1 cellular context compared by ENCODE assay signal in genomic region chr1:14929547-14930223, GRCh38.
TF ChIP-seq lines count a peak whose summit lies in the region.

No MANE protein-coding gene starts in this region.

TF ChIP-seq in K562, 482 proteins besides CTCF, POLR2A, EP300 and RAD21 (continued from another document and continues in another):
- no peak for TF ChIP-seq KLF10 (CRISPR knock-in tag; IDR thresholded peaks at IDR 0.05)
- TF ChIP-seq POLR2G (IDR thresholded peaks at IDR 0.05; ENCODE audit: low read depth, low read length), result no peak
- peak; percentile 100 for TF ChIP-seq ZNF316 (IDR thresholded peaks at IDR 0.05)
- TF ChIP-seq, protein P1, sequence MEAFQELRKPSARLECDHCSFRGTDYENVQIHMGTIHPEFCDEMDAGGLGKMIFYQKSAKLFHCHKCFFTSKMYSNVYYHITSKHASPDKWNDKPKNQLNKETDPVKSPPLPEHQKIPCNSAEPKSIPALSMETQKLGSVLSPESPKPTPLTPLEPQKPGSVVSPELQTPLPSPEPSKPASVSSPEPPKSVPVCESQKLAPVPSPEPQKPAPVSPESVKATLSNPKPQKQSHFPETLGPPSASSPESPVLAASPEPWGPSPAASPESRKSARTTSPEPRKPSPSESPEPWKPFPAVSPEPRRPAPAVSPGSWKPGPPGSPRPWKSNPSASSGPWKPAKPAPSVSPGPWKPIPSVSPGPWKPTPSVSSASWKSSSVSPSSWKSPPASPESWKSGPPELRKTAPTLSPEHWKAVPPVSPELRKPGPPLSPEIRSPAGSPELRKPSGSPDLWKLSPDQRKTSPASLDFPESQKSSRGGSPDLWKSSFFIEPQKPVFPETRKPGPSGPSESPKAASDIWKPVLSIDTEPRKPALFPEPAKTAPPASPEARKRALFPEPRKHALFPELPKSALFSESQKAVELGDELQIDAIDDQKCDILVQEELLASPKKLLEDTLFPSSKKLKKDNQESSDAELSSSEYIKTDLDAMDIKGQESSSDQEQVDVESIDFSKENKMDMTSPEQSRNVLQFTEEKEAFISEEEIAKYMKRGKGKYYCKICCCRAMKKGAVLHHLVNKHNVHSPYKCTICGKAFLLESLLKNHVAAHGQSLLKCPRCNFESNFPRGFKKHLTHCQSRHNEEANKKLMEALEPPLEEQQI (IDR thresholded peaks at IDR 0.05), result no peak
- no peak for TF ChIP-seq NR3C1 (CRISPR knock-in tag; IDR thresholded peaks at IDR 0.05)
- TF ChIP-seq RFX7 (CRISPR knock-in tag; IDR thresholded peaks at IDR 0.05), result no peak
- no peak for TF ChIP-seq SFPQ (IDR thresholded peaks at IDR 0.05; ENCODE audit: low read depth, low read length)
- TF ChIP-seq MIER1 (IDR thresholded peaks at IDR 0.05; ENCODE audit: low read depth), result no peak
- no peak for TF ChIP-seq NFYB (IDR thresholded peaks at IDR 0.05; ENCODE audit: extremely low read depth, insufficient read length)
- 0 out of 2 replicates have a peak, but pooled peaks have one; percentile 29 for TF ChIP-seq USF1 (CRISPR knock-in tag; IDR thresholded peaks at IDR 0.05)
- no peak for TF ChIP-seq TCF7L2 (IDR thresholded peaks at IDR 0.05; ENCODE audit: low read depth, low read length)
- TF ChIP-seq, protein P2, sequence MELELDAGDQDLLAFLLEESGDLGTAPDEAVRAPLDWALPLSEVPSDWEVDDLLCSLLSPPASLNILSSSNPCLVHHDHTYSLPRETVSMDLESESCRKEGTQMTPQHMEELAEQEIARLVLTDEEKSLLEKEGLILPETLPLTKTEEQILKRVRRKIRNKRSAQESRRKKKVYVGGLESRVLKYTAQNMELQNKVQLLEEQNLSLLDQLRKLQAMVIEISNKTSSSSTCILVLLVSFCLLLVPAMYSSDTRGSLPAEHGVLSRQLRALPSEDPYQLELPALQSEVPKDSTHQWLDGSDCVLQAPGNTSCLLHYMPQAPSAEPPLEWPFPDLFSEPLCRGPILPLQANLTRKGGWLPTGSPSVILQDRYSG (tag; conservative IDR thresholded peaks at IDR 0.05; ENCODE audit: low read depth), result no peak
- TF ChIP-seq, protein P3, sequence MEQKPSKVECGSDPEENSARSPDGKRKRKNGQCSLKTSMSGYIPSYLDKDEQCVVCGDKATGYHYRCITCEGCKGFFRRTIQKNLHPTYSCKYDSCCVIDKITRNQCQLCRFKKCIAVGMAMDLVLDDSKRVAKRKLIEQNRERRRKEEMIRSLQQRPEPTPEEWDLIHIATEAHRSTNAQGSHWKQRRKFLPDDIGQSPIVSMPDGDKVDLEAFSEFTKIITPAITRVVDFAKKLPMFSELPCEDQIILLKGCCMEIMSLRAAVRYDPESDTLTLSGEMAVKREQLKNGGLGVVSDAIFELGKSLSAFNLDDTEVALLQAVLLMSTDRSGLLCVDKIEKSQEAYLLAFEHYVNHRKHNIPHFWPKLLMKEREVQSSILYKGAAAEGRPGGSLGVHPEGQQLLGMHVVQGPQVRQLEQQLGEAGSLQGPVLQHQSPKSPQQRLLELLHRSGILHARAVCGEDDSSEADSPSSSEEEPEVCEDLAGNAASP (IDR thresholded peaks at IDR 0.05), result no peak
- no peak for TF ChIP-seq BRD4 (IDR thresholded peaks at IDR 0.05)
- TF ChIP-seq RBM34 (IDR thresholded peaks at IDR 0.05; ENCODE audit: borderline replicate concordance, insufficient read depth, low read length), result no peak
- TF ChIP-seq ZNF639 (CRISPR knock-in tag; conservative IDR thresholded peaks at IDR 0.05 in 1 of 2, IDR thresholded peaks at IDR 0.05 in 1 of 2), result no peak
- TF ChIP-seq CBX3 (IDR thresholded peaks at IDR 0.05; ENCODE audit: borderline replicate concordance in 1 of 2, low read length in 2 of 2), result no peak
- no peak for TF ChIP-seq BDP1 (IDR thresholded peaks at IDR 0.05; ENCODE audit: insufficient read depth, insufficient read length)
- no peak for TF ChIP-seq ZNF197 (CRISPR knock-in tag; IDR thresholded peaks at IDR 0.05; ENCODE audit: low read depth)
- TF ChIP-seq DIDO1 (tag; IDR thresholded peaks at IDR 0.05; ENCODE audit: low read depth), result no peak
- TF ChIP-seq FOXA1 (IDR thresholded peaks at IDR 0.05; ENCODE audit: borderline replicate concordance), result no peak
- TF ChIP-seq, protein P4, sequence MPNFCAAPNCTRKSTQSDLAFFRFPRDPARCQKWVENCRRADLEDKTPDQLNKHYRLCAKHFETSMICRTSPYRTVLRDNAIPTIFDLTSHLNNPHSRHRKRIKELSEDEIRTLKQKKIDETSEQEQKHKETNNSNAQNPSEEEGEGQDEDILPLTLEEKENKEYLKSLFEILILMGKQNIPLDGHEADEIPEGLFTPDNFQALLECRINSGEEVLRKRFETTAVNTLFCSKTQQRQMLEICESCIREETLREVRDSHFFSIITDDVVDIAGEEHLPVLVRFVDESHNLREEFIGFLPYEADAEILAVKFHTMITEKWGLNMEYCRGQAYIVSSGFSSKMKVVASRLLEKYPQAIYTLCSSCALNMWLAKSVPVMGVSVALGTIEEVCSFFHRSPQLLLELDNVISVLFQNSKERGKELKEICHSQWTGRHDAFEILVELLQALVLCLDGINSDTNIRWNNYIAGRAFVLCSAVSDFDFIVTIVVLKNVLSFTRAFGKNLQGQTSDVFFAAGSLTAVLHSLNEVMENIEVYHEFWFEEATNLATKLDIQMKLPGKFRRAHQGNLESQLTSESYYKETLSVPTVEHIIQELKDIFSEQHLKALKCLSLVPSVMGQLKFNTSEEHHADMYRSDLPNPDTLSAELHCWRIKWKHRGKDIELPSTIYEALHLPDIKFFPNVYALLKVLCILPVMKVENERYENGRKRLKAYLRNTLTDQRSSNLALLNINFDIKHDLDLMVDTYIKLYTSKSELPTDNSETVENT (CRISPR knock-in tag; IDR thresholded peaks at IDR 0.05), result no peak
- TF ChIP-seq MEF2A (IDR thresholded peaks at IDR 0.05; ENCODE audit: control insufficient read depth, low read depth, low read length), result no peak
- no peak for TF ChIP-seq TRIM24 (IDR thresholded peaks at IDR 0.05)
- no peak for TF ChIP-seq CBX2 (IDR thresholded peaks at IDR 0.05; ENCODE audit: insufficient read depth, low read length, poor library complexity, severe bottlenecking)
- TF ChIP-seq ZZZ3 (IDR thresholded peaks at IDR 0.05), result no peak
- TF ChIP-seq MAFK (IDR thresholded peaks at IDR 0.05; ENCODE audit: low read length), result peak; percentile 99
- TF ChIP-seq, protein P5, sequence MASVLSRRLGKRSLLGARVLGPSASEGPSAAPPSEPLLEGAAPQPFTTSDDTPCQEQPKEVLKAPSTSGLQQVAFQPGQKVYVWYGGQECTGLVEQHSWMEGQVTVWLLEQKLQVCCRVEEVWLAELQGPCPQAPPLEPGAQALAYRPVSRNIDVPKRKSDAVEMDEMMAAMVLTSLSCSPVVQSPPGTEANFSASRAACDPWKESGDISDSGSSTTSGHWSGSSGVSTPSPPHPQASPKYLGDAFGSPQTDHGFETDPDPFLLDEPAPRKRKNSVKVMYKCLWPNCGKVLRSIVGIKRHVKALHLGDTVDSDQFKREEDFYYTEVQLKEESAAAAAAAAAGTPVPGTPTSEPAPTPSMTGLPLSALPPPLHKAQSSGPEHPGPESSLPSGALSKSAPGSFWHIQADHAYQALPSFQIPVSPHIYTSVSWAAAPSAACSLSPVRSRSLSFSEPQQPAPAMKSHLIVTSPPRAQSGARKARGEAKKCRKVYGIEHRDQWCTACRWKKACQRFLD (CRISPR knock-in tag; IDR thresholded peaks at IDR 0.05), result no peak
- no peak for TF ChIP-seq POLR2AphosphoS5 (IDR thresholded peaks at IDR 0.05; ENCODE audit: control insufficient read depth, insufficient read depth, low read depth, low read length)
- no peak for TF ChIP-seq ZBTB33 (CRISPR knock-in tag; IDR thresholded peaks at IDR 0.05)
- TF ChIP-seq ATF7 (IDR thresholded peaks at IDR 0.05), result peak; percentile 75
- peak in 1 of 2 experiments; percentile 53; a peak in 1 of 4 replicates for TF ChIP-seq SIN3A (IDR thresholded peaks at IDR 0.05; ENCODE audit: borderline replicate concordance in 2 of 2, control insufficient read depth in 1 of 2, low read depth in 2 of 2, low read length in 2 of 2)
- no peak for TF ChIP-seq NFIX (CRISPR knock-in tag; IDR thresholded peaks at IDR 0.05; ENCODE audit: low read depth)
- peak; percentile 88 for TF ChIP-seq CREM (IDR thresholded peaks at IDR 0.05; ENCODE audit: low read depth)
- TF ChIP-seq ESRRA (IDR thresholded peaks at IDR 0.05; ENCODE audit: borderline replicate concordance, low read depth), result no peak
- TF ChIP-seq ZEB2 (IDR thresholded peaks at IDR 0.05), result no peak
- peak; percentile 54; the same call in 1 of the 2 replicates for TF ChIP-seq NKRF (IDR thresholded peaks at IDR 0.05; ENCODE audit: borderline replicate concordance)
- TF ChIP-seq TAL1 (IDR thresholded peaks at IDR 0.05), result peak; percentile 33; the same call in 1 of the 2 replicates
- no peak for TF ChIP-seq SUPT5H (IDR thresholded peaks at IDR 0.05)
- TF ChIP-seq ETV5 (CRISPR knock-in tag; IDR thresholded peaks at IDR 0.05; ENCODE audit: low read depth), result no peak
- no peak for TF ChIP-seq ZNF780A (CRISPR knock-in tag; IDR thresholded peaks at IDR 0.05)
- no peak for TF ChIP-seq GABPB2 (CRISPR knock-in tag; conservative IDR thresholded peaks at IDR 0.05)
- peak; percentile 100 for TF ChIP-seq MAFG (tag; conservative IDR thresholded peaks at IDR 0.05)
- no peak for TF ChIP-seq MED1 (CRISPR knock-in tag; IDR thresholded peaks at IDR 0.05; ENCODE audit: borderline replicate concordance)
- TF ChIP-seq ZNF77 (CRISPR knock-in tag; IDR thresholded peaks at IDR 0.05), result no peak
- no peak for TF ChIP-seq ZNF431 (CRISPR knock-in tag; IDR thresholded peaks at IDR 0.05)
- no peak for TF ChIP-seq JUNB (CRISPR knock-in tag; conservative IDR thresholded peaks at IDR 0.05)
- TF ChIP-seq ZC3H8 (IDR thresholded peaks at IDR 0.05), result no peak
- no peak for TF ChIP-seq CHD1 (IDR thresholded peaks at IDR 0.05; ENCODE audit: low read length)
- TF ChIP-seq KLF1 (tag; IDR thresholded peaks at IDR 0.05), result no peak
- TF ChIP-seq MEF2D (tag; conservative IDR thresholded peaks at IDR 0.05; ENCODE audit: low read depth), result no peak
- TF ChIP-seq ZNF134 (CRISPR knock-in tag; conservative IDR thresholded peaks at IDR 0.05), result no peak
- TF ChIP-seq IFI16 (CRISPR knock-in tag; IDR thresholded peaks at IDR 0.05), result no peak
- peak; percentile 88 for TF ChIP-seq DPF2 (IDR thresholded peaks at IDR 0.05)
